11 cellular contexts compared by ENCODE assay signal in the genomic region with DNA sequence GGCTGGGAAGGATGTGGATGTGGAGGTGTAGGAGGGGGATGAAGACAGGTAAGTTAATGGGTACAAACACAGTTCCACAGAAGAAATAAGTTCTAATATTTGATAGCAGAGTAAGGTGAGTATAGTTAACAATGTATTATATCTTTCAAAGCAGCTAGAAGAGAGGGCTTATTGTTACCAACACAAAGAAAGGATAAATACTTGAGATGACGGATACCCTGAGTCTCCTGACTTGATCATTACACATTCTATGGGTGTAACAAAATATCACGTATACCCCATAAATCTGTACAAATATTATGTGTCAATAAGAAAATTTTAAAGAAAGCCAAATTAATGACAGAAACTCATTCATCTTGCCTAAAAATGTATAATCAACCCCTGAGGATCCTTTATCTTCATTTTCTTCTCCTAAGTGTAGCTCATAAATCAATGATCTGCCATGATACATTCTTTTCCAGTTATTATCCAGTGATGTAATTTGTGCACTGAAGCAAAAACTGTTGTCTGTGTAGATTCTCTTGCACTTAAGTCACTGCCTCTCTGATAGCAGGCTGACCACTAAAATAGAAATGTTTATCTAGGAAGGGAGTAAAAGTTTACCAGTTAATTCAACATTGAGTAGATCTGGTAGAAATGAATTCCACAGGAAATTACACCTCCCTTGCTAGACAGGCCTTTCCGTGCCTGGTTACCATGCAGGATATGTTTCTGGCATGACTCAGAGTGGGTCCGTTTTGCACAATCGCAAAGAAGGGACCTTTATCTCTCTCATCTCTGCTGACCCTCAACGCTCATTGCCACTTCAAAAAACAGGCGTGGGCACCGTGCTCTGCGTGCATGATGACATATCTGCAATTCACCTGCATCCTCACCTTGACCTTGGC.
DNase-seq lines count a peak whose midpoint lies in the region; ATAC-seq, FAIRE-seq and TF ChIP-seq lines count a peak whose summit lies in the region.
"Had no signal": no experiment of that assay in that cellular context is flagged by ENCODE, and none has a peak within 500 bp of the region (broad histone marks: within the 10 kb centered on the region; RNA-seq: fewer than 3 reads in every experiment).

No MANE protein-coding gene starts in this region.

- peak; percentile 47 to 88 for ATAC-seq in left cardiac atrium
- no peak for ATAC-seq in GM21423 (IDR thresholded peaks at IDR 0.05; ENCODE audit: unreplicated experiment)

- peaks cover 0 to 12% of the 10 kb centered on the region in 2 donors for H3K4me1 ChIP-seq in right atrium auricular region

- intact Hi-C loops in left cardiac atrium (cut with DNase I), result no loop called here

- H3K36me3 ChIP-seq in right atrium auricular region, result no peaks in the 10 kb centered on the region
- H3K36me3 ChIP-seq: tibial nerve had no signal

- peak overlapping the region in 1 of 2 donors; percentile 27 for H3K27ac ChIP-seq in right atrium auricular region
- H3K27ac ChIP-seq: tibial nerve had no signal

- no peaks in the 10 kb centered on the region for H3K27me3 ChIP-seq in right atrium auricular region
- H3K27me3 ChIP-seq: tibial nerve had no signal

- no peak for TF ChIP-seq CTCF in right atrium auricular region (IDR thresholded peaks at IDR 0.05)

- FAIRE-seq in urothelium cell line (lab: Jason Lieb, UNC) (peak; percentile 65), GM19239 (lab: Jason Lieb, UNC) (no peak), frontal cortex (lab: Jason Lieb, UNC) (no peak)

- H3K4me3 ChIP-seq in right atrium auricular region, result no peak overlapping the region
- H3K4me3 ChIP-seq: tibial nerve had no signal

- no peaks in the 10 kb centered on the region for H3K9me3 ChIP-seq in right atrium auricular region
- H3K9me3 ChIP-seq: tibial nerve had no signal

- DNase-seq in left cardiac atrium (no peak), right atrium auricular region (ENCODE audit: low spot score) (no peak), T1000 (lab: John Stamatoyannopoulos, UW) (peak; percentile 57), glomerular visceral epithelial cell (ENCODE audit: extremely low spot score) (peak; percentile 97), urothelium cell line (ENCODE audit: low spot score) (peak; percentile 78), GM19239 (ENCODE audit: insufficient read length, low spot score) (no peak), frontal cortex (ENCODE audit: low spot score in 2 of 2) (no peak)
- DNase-seq: CD4-positive, CD25-positive, alpha-beta regulatory T cell; RPMI8226 had no signal

Comparison
In these comparisons a context has a peak if more than half of its experiments do, and no peak if none do; other contexts are left out.
1. DNase-seq: peak in T1000 (single experiment), glomerular visceral epithelial cell (single experiment) and urothelium cell line (single experiment); none in left cardiac atrium (single experiment), right atrium auricular region (single experiment), GM19239 (single experiment) and frontal cortex (0 of 2).